36 cellular contexts compared by ENCODE assay signal in genomic region chr15:73038186-73038585, GRCh38.
"Had no signal": no experiment of that assay in that cellular context is flagged by ENCODE, and none has a peak within 500 bp of the region (broad histone marks: within the 10 kb centered on the region; RNA-seq: fewer than 3 reads in every experiment).

No MANE protein-coding gene starts in this region.

- H3K27ac ChIP-seq: brain microvascular endothelial cell, esophagus squamous epithelium, gastroesophageal sphincter, WERI-Rb-1 had no signal

- H3K36me3 Mint-ChIP-seq: activated naive CD4-positive, alpha-beta T cell treated with anti-CD3 and anti-CD28 coated beads, Interleukin-2, amount 10 ng/mL, durations not matched to agents 7 days and 5 days; activated naive CD4-positive, alpha-beta T cell treated with anti-CD3 and anti-CD28 coated beads, Interleukin-2, amount 50 U/mL, for 72 hours; activated naive CD8-positive, alpha-beta T cell treated with anti-CD3 and anti-CD28 coated beads, Interleukin-2, amount 10 ng/mL, durations not matched to agents 7 days and 5 days had no signal

- H3K36me3 ChIP-seq: brain microvascular endothelial cell, esophagus squamous epithelium, gastroesophageal sphincter, WERI-Rb-1 had no signal

- DNase-seq: activated B cell treated with CpG ODN at 0.5 μM for 24 hours; activated CD4-positive, alpha-beta T cell treated with anti-CD3 and anti-CD28 coated beads for 48 hours; activated CD4-positive, alpha-beta T cell treated with anti-CD3 and anti-CD28 coated beads, Interleukin-2, amount 50 U/mL, for 1 hour; activated CD4-positive, alpha-beta T cell treated with anti-CD3 and anti-CD28 coated beads, Interleukin-2, amount 50 U/mL, for 48 hours; activated CD8-positive, alpha-beta memory T cell treated with anti-CD3 and anti-CD28 coated beads for 24 hours; activated CD8-positive, alpha-beta memory T cell treated with anti-CD3 and anti-CD28 coated beads, Interleukin-2, amount 50 U/mL, for 4 hours; activated CD8-positive, alpha-beta T cell treated with anti-CD3 and anti-CD28 coated beads for 36 hours; activated effector memory CD4-positive, alpha-beta T cell treated with anti-CD3 and anti-CD28 coated beads, Interleukin-2, amount 50 U/mL, for 16 hours; activated naive CD4-positive, alpha-beta T cell; activated naive CD4-positive, alpha-beta T cell treated with anti-CD3 and anti-CD28 coated beads, Interleukin-2, amount 10 ng/mL, durations not matched to agents 7 days and 5 days; activated naive CD8-positive, alpha-beta T cell treated with anti-CD3 and anti-CD28 coated beads, Interleukin-2, amount 10 ng/mL, durations not matched to agents 7 days and 5 days; activated T-cell treated with anti-CD3 and anti-CD28 coated beads, Interleukin-2, amount 50 U/mL, for 1 hour; activated T-cell treated with anti-CD3 and anti-CD28 coated beads, Interleukin-2, amount 50 U/mL, for 48 hours; amniotic stem cell; anterior cingulate cortex; brain microvascular endothelial cell; caudate nucleus; cortex of kidney; dermis blood vessel endothelial cell; effector CD4-positive, alpha-beta T cell; effector memory CD8-positive, alpha-beta T cell; erythroblast; esophagus squamous epithelium; foreskin melanocyte; T-helper 1 cell; T-helper 17 cell; T1000; WERI-Rb-1 had no signal

- H3K4me3 Mint-ChIP-seq: activated B cell treated with CpG ODN at 0.5 μM for 24 hours; activated CD8-positive, alpha-beta T cell treated with anti-CD3 and anti-CD28 coated beads for 36 hours; activated naive CD4-positive, alpha-beta T cell treated with anti-CD3 and anti-CD28 coated beads, Interleukin-2, amount 10 ng/mL, durations not matched to agents 7 days and 5 days; activated naive CD8-positive, alpha-beta T cell treated with anti-CD3 and anti-CD28 coated beads, Interleukin-2, amount 10 ng/mL, durations not matched to agents 7 days and 5 days; activated T-helper 1 cell treated with anti-CD3 and anti-CD28 coated beads, Interleukin-12 subunit alpha, Interleukin-12 subunit beta, Interleukin-2, Interleukin-4 antibody, amounts not matched to agents 30 ng/mL and 10 ng/mL and 1 ng/mL, durations not matched to agents 14 hours and 24 hours and 36 hours; effector memory CD8-positive, alpha-beta T cell; T-helper 17 cell; T-helper 2 cell treated with Interferon-gamma antibody and Interleukin-4, amounts not matched to agents 5 μg/mL and 100 μg/mL, for 36 hours had no signal

- H3K27me3 ChIP-seq: brain microvascular endothelial cell, gastroesophageal sphincter had no signal

- H3K9me3 ChIP-seq: esophagus squamous epithelium, gastroesophageal sphincter had no signal

- H3K4me3 ChIP-seq: esophagus squamous epithelium, gastroesophageal sphincter had no signal

- H3K4me1 ChIP-seq: esophagus squamous epithelium, gastroesophageal sphincter had no signal

- ATAC-seq: activated CD4-positive, CD25-positive, alpha-beta regulatory T cell treated with anti-CD3 and anti-CD28 coated beads, Interleukin-2, amount 50 U/mL, for 24 hours; activated CD8-positive, alpha-beta T cell treated with anti-CD3 and anti-CD28 coated beads for 36 hours; activated naive CD4-positive, alpha-beta T cell treated with anti-CD3 and anti-CD28 coated beads, Interleukin-2, amount 50 U/mL, for 72 hours; effector memory CD8-positive, alpha-beta T cell; gastroesophageal sphincter; T-helper 17 cell had no signal

- H3K9me3 Mint-ChIP-seq: activated B cell treated with CpG ODN at 0.5 μM for 24 hours; activated CD8-positive, alpha-beta T cell treated with anti-CD3 and anti-CD28 coated beads for 36 hours; activated naive CD4-positive, alpha-beta T cell treated with anti-CD3 and anti-CD28 coated beads, Interleukin-2, amount 10 ng/mL, durations not matched to agents 7 days and 5 days; activated naive CD4-positive, alpha-beta T cell treated with anti-CD3 and anti-CD28 coated beads, Interleukin-2, amount 50 U/mL, for 72 hours; activated naive CD8-positive, alpha-beta T cell treated with anti-CD3 and anti-CD28 coated beads, Interleukin-2, amount 10 ng/mL, durations not matched to agents 7 days and 5 days; activated T-helper 1 cell treated with anti-CD3 and anti-CD28 coated beads, Interleukin-12 subunit alpha, Interleukin-12 subunit beta, Interleukin-2, Interleukin-4 antibody, amounts not matched to agents 30 ng/mL and 10 ng/mL and 1 ng/mL, durations not matched to agents 14 hours and 24 hours and 36 hours; activated T-helper 2 cell treated with anti-CD3 and anti-CD28 coated beads, Interferon-gamma antibody, Interleukin-2, Interleukin-4, amounts not matched to agents 10 μg/mL and 5 μg/mL and 100 μg/mL, durations not matched to agents 14 hours and 24 hours and 36 hours; effector memory CD8-positive, alpha-beta T cell; T-helper 2 cell treated with Interferon-gamma antibody and Interleukin-4, amounts not matched to agents 5 μg/mL and 100 μg/mL, for 36 hours had no signal

- H3K27ac Mint-ChIP-seq: activated B cell treated with CpG ODN at 0.5 μM for 24 hours; activated CD8-positive, alpha-beta T cell treated with anti-CD3 and anti-CD28 coated beads for 36 hours; activated naive CD4-positive, alpha-beta T cell treated with anti-CD3 and anti-CD28 coated beads, Interleukin-2, amount 10 ng/mL, durations not matched to agents 7 days and 5 days; activated naive CD4-positive, alpha-beta T cell treated with anti-CD3 and anti-CD28 coated beads, Interleukin-2, amount 50 U/mL, for 72 hours; activated naive CD8-positive, alpha-beta T cell treated with anti-CD3 and anti-CD28 coated beads, Interleukin-2, amount 10 ng/mL, durations not matched to agents 7 days and 5 days; activated T-helper 1 cell treated with anti-CD3 and anti-CD28 coated beads, Interleukin-12 subunit alpha, Interleukin-12 subunit beta, Interleukin-2, Interleukin-4 antibody, amounts not matched to agents 30 ng/mL and 10 ng/mL and 1 ng/mL, durations not matched to agents 14 hours and 24 hours and 36 hours; activated T-helper 2 cell treated with anti-CD3 and anti-CD28 coated beads, Interferon-gamma antibody, Interleukin-2, Interleukin-4, amounts not matched to agents 10 μg/mL and 5 μg/mL and 100 μg/mL, durations not matched to agents 14 hours and 24 hours and 36 hours; effector memory CD8-positive, alpha-beta T cell; T-helper 17 cell; T-helper 2 cell treated with Interferon-gamma antibody and Interleukin-4, amounts not matched to agents 5 μg/mL and 100 μg/mL, for 36 hours had no signal

- FAIRE-seq: astrocyte, colon had no signal

- H3K4me1 Mint-ChIP-seq: activated B cell treated with CpG ODN at 0.5 μM for 24 hours; activated naive CD4-positive, alpha-beta T cell treated with anti-CD3 and anti-CD28 coated beads, Interleukin-2, amount 10 ng/mL, durations not matched to agents 7 days and 5 days; activated naive CD8-positive, alpha-beta T cell treated with anti-CD3 and anti-CD28 coated beads, Interleukin-2, amount 10 ng/mL, durations not matched to agents 7 days and 5 days had no signal
